ENCODE assay signal across 9 cellular contexts in the genomic region with DNA sequence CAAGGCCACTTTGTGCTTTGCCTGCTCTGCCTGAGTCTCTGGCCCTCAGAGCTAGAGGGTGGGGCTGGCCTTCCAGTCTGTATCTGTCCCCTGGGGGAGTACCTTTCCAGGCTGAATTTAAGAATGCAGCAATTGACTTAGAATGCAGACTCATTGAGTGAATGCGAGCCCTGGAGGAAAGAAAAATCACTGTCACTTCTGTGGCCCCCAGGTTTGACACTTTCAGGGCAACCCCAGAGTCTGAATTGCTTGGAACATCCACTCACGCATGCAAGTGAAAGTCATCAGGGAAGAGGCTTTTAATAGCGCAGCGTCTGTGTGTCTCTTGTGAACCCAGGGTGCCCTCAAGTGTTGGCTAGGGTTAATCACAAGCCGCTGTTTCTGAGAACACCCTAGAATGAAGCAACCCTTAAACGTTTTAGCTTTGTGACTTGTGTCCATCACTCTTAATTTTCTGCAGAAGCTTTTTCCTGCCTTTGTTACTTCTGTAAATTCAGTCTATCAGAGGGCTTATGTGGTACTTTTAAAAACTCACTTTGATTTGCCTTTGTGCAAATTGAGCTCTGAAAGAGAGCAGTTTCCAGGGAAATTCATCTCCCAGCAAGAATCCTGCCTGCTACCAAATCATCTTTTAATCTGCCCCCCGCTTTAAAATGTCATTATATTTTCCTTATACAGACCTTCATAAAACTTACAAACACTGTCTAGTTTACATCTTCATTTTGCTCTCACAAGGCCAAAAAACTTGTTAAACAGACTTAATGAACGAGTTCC.
DNase-seq lines count a peak whose midpoint lies in the region; ATAC-seq, FAIRE-seq and TF ChIP-seq lines count a peak whose summit lies in the region.
"Had no signal": no experiment of that assay in that cellular context is flagged by ENCODE, and none has a peak within 500 bp of the region (broad histone marks: within the 10 kb centered on the region; RNA-seq: fewer than 3 reads in every experiment).

No MANE protein-coding gene starts in this region.

- H3K27me3 ChIP-seq in foreskin keratinocyte (peaks cover 51% of the 10 kb centered on the region), ovary (no peaks in the 10 kb centered on the region), vagina (no peaks in the 10 kb centered on the region)

- ATAC-seq in GM19328 (IDR thresholded peaks at IDR 0.05; ENCODE audit: unreplicated experiment) (peak; percentile 60), foreskin keratinocyte (peak; percentile 88)
- ATAC-seq in activated T-helper 17 cell treated with anti-CD3 and anti-CD28 coated beads, Interleukin-2, amount 50 U/mL, for 72 hours (replicated peaks): peak; percentile 93

- H3K4me1 ChIP-seq in foreskin keratinocyte: no peaks in the 10 kb centered on the region
- no peaks in the 10 kb centered on the region for H3K4me1 ChIP-seq in ovary (ENCODE audit: insufficient read depth)
- no peaks in the 10 kb centered on the region for H3K4me1 ChIP-seq in vagina
- H3K4me1 ChIP-seq: SJSA1 had no signal

- H3K9me3 ChIP-seq in ovary: no peaks in the 10 kb centered on the region
- no peaks in the 10 kb centered on the region for H3K9me3 ChIP-seq in vagina
- H3K9me3 ChIP-seq: SJSA1 had no signal

- H3K4me3 ChIP-seq in ovary (no peak overlapping the region), vagina (no peak overlapping the region)
- H3K4me3 ChIP-seq: SJSA1 had no signal

- DNase-seq in CD14-positive monocyte (ENCODE audit: low spot score): peak; percentile 69
- DNase-seq in HuH-7.5 (ENCODE audit: low spot score): peak; percentile 42
- peak; percentile 8 for DNase-seq in RCC 7860 (ENCODE audit: low spot score)
- DNase-seq in foreskin keratinocyte: peak; percentile 27 to 57
- peak; percentile 19 to 45 (median 33) for DNase-seq in ovary
- no peak for DNase-seq in vagina (ENCODE audit: extremely low spot score in 2 of 2)

- H3K27ac Mint-ChIP-seq in CD14-positive monocyte: no peak overlapping the region
- H3K27ac Mint-ChIP-seq in activated T-helper 17 cell treated with anti-CD3 and anti-CD28 coated beads, Interleukin-2, amount 50 U/mL, for 72 hours: no peak overlapping the region

- TF ChIP-seq EP300 in ovary (IDR thresholded peaks at IDR 0.05): no peak

- H3K36me3 Mint-ChIP-seq in CD14-positive monocyte: no peaks in the 10 kb centered on the region
- no peaks in the 10 kb centered on the region for H3K36me3 Mint-ChIP-seq in activated T-helper 17 cell treated with anti-CD3 and anti-CD28 coated beads, Interleukin-2, amount 50 U/mL, for 72 hours (ENCODE audit: low read depth)

- H3K27ac ChIP-seq in foreskin keratinocyte (no peak overlapping the region), ovary (no peak overlapping the region), vagina (no peak overlapping the region)
- H3K27ac ChIP-seq: SJSA1 had no signal

- 15 to 16% (median 16%) methylated on average over 8 of the region's 8 CpGs for WGBS in ovary, 3 donors

- peaks cover 7% of the 10 kb centered on the region for H3K4me1 Mint-ChIP-seq in CD14-positive monocyte
- H3K4me1 Mint-ChIP-seq in activated T-helper 17 cell treated with anti-CD3 and anti-CD28 coated beads, Interleukin-2, amount 50 U/mL, for 72 hours: no peaks in the 10 kb centered on the region

- TF ChIP-seq CTCF in CD14-positive monocyte (IDR thresholded peaks at IDR 0.05) (peak; percentile 78), foreskin keratinocyte (conservative IDR thresholded peaks at IDR 0.05) (peak; percentile 87), ovary (IDR thresholded peaks at IDR 0.05) (peak in 1 of 3 donors; percentile 22), vagina (IDR thresholded peaks at IDR 0.05) (peak; percentile 3 to 39 (median 22))

- FAIRE-seq in RCC 7860 (lab: Jason Lieb, UNC): no peak

- intact Hi-C loops in CD14-positive monocyte (cut with micrococcal nuclease) (loop anchor here in 1 of 2 donors (10.0 kb wide), 1 partner anchor 172 kb away; a partner anchor contains a TSS), ovary (cut with DNase I) (no loop called here), vagina (cut with DNase I) (no loop called here)

- no peak for TF ChIP-seq POLR2A in ovary (IDR thresholded peaks at IDR 0.05)
- no peak for TF ChIP-seq POLR2A in vagina (IDR thresholded peaks at IDR 0.05)

- H3K36me3 ChIP-seq in ovary (no peaks in the 10 kb centered on the region), vagina (no peaks in the 10 kb centered on the region)
- H3K36me3 ChIP-seq: SJSA1 had no signal

- peak overlapping the region; percentile 31 to 76 for H3K4me3 Mint-ChIP-seq in CD14-positive monocyte
- no peak overlapping the region for H3K4me3 Mint-ChIP-seq in activated T-helper 17 cell treated with anti-CD3 and anti-CD28 coated beads, Interleukin-2, amount 50 U/mL, for 72 hours

- no peaks in the 10 kb centered on the region for H3K9me3 Mint-ChIP-seq in CD14-positive monocyte
- H3K9me3 Mint-ChIP-seq in activated T-helper 17 cell treated with anti-CD3 and anti-CD28 coated beads, Interleukin-2, amount 50 U/mL, for 72 hours: no peaks in the 10 kb centered on the region

- peaks cover 0 to 3% (median 2%) of the 10 kb centered on the region in 3 donors for H3K27me3 Mint-ChIP-seq in CD14-positive monocyte (ENCODE audit: low read depth in 3 of 3)
- H3K27me3 Mint-ChIP-seq in activated T-helper 17 cell treated with anti-CD3 and anti-CD28 coated beads, Interleukin-2, amount 50 U/mL, for 72 hours: peaks cover 12% of the 10 kb centered on the region

Comparison
In these comparisons a context has a peak if more than half of its experiments do, and no peak if none do; other contexts are left out.
1. DNase-seq: peak in CD14-positive monocyte (single experiment), HuH-7.5 (single experiment), RCC 7860 (single experiment), foreskin keratinocyte (2 of 2) and ovary (5 of 5); none in vagina (0 of 2).
2. Peak in every context shown above with its lines, with median percentiles within 50 percentile points of each other: ATAC-seq.